Comparison of ENCODE assay signal across 14 cellular contexts in the genomic region with DNA sequence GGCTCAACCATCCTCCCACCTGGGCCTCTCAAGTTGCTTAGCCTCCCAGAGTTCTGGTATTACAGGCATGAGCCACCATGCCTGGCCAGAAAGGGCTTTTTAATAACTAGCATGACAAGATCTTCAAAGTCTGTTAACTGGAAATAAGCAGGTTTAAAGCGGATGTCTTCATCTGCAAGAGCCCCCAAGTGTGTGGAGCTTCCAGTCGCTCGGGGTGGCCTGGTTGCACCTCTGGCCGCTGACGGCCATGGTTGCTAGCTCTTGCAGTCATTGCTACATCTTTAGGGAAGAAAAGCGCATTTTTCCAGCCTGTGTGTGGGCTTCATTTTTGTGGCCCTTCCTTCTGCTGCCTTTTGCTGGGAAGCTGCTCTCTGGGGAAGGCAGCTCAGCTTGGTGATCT. TPM values are rescaled to one million over a fixed set of nuclear protein-coding genes. Genes with fewer than 3 reads are reported as not detected.
DNase-seq lines count a peak whose midpoint lies in the region; ATAC-seq, FAIRE-seq and TF ChIP-seq lines count a peak whose summit lies in the region.
"Had no signal": no experiment of that assay in that cellular context is flagged by ENCODE, and none has a peak within 500 bp of the region (broad histone marks: within the 10 kb centered on the region; RNA-seq: fewer than 3 reads in every experiment).

No MANE protein-coding gene starts in this region.

- no peaks in the 10 kb centered on the region for H3K9me3 ChIP-seq in BLaER1 treated with 17β-estradiol and CSF1 and Interleukin-3, amounts not matched to agents 10 nM and 100 nM (replicated peaks in 1 of 11)
- H3K9me3 ChIP-seq in kidney (ENCODE audit: control insufficient read depth in 1 of 2, low read length in 2 of 2), result no peaks in the 10 kb centered on the region
- H3K9me3 ChIP-seq in thyroid gland, result no peaks in the 10 kb centered on the region
- H3K9me3 ChIP-seq: A549 had no signal

- H3K36me3 Mint-ChIP-seq in activated naive CD8-positive, alpha-beta T cell treated with anti-CD3 and anti-CD28 coated beads for 36 hours, result no peaks in the 10 kb centered on the region
- peaks cover 7% of the 10 kb centered on the region for H3K36me3 Mint-ChIP-seq in activated naive CD8-positive, alpha-beta T cell treated with anti-CD3 and anti-CD28 coated beads, Interleukin-2, amount 50 U/mL, for 24 hours (ENCODE audit: low read depth)
- H3K36me3 Mint-ChIP-seq in endothelial cell (ENCODE audit: low read depth, unreplicated experiment), result peaks cover 15% of the 10 kb centered on the region
- H3K36me3 Mint-ChIP-seq: IgD-negative memory B cell had no signal

- no peaks in the 10 kb centered on the region for H3K27me3 Mint-ChIP-seq in activated naive CD8-positive, alpha-beta T cell treated with anti-CD3 and anti-CD28 coated beads for 36 hours
- no peaks in the 10 kb centered on the region for H3K27me3 Mint-ChIP-seq in activated naive CD8-positive, alpha-beta T cell treated with anti-CD3 and anti-CD28 coated beads, Interleukin-2, amount 50 U/mL, for 24 hours
- H3K27me3 Mint-ChIP-seq in endothelial cell (ENCODE audit: unreplicated experiment), result no peaks in the 10 kb centered on the region
- H3K27me3 Mint-ChIP-seq: CD4-positive, CD25-positive, alpha-beta regulatory T cell; IgD-negative memory B cell had no signal

- H3K4me2 ChIP-seq in BLaER1 treated with 17β-estradiol and CSF1 and Interleukin-3, amounts not matched to agents 10 nM and 100 nM, result peak overlapping the region in 9 of 11 experiments; percentile 83 to 98 (median 93); a peak in 18 of 22 replicates
- H3K4me2 ChIP-seq: A549 had no signal

- intact Hi-C loops in kidney (cut with DNase I), result no loop called here
- intact Hi-C loops in thyroid gland (cut with DNase I), result no loop called here

- CTCF ChIA-PET in RWPE1 (lab: Yijun Ruan, JAX), result interaction anchor here (0.6 to 2.1 kb wide), 10 partner anchors 9 to 799 kb away, joined by 3 to 11 read pairs (median 3); no protein-coding TSS in a partner anchor

- no peak overlapping the region for H3K4me3 Mint-ChIP-seq in activated naive CD8-positive, alpha-beta T cell treated with anti-CD3 and anti-CD28 coated beads for 36 hours
- H3K4me3 Mint-ChIP-seq in activated naive CD8-positive, alpha-beta T cell treated with anti-CD3 and anti-CD28 coated beads, Interleukin-2, amount 50 U/mL, for 24 hours, result no peak overlapping the region
- no peak overlapping the region for H3K4me3 Mint-ChIP-seq in endothelial cell (ENCODE audit: unreplicated experiment)

- H3K36me3 ChIP-seq in BLaER1 treated with 17β-estradiol and CSF1 and Interleukin-3, amounts not matched to agents 10 nM and 100 nM, result peaks cover 47 to 89% (median 77%) of the 10 kb centered on the region in 11 experiments
- H3K36me3 ChIP-seq in kidney (ENCODE audit: control insufficient read depth in 1 of 2, insufficient read depth in 2 of 2, low read length in 2 of 2), result peaks cover 10 to 13% of the 10 kb centered on the region in 2 donors
- H3K36me3 ChIP-seq in thyroid gland, result peaks cover 56 to 68% of the 10 kb centered on the region in 2 donors

- POLR2A ChIA-PET in RWPE1 (lab: Yijun Ruan, JAX; ENCODE audit: low non-redundant PET), result no interaction called here

- TF ChIP-seq CTCF in RWPE1 (conservative IDR thresholded peaks at IDR 0.05; ENCODE audit: low read depth) (no peak), endothelial cell (IDR thresholded peaks at IDR 0.05; ENCODE audit: unreplicated experiment) (no peak), kidney (IDR thresholded peaks at IDR 0.05; ENCODE audit: borderline replicate concordance, extremely low read depth, insufficient read depth) (no peak), thyroid gland (IDR thresholded peaks at IDR 0.05) (no peak)

- H3K27ac Mint-ChIP-seq in activated naive CD8-positive, alpha-beta T cell treated with anti-CD3 and anti-CD28 coated beads for 36 hours, result peak overlapping the region; percentile 56
- H3K27ac Mint-ChIP-seq in activated naive CD8-positive, alpha-beta T cell treated with anti-CD3 and anti-CD28 coated beads, Interleukin-2, amount 50 U/mL, for 24 hours, result no peak overlapping the region
- peak overlapping the region; percentile 75 for H3K27ac Mint-ChIP-seq in endothelial cell (ENCODE audit: unreplicated experiment)

- H4K20me1 ChIP-seq in BLaER1 treated with 17β-estradiol and CSF1 and Interleukin-3, amounts not matched to agents 10 nM and 100 nM, result peaks cover 35 to 100% (median 90%) of the 10 kb centered on the region in 11 experiments

- 93 to 94% methylated on average over 6 of the region's 6 CpGs for WGBS in thyroid gland, 2 donors

- ATAC-seq in activated naive CD8-positive, alpha-beta T cell treated with anti-CD3 and anti-CD28 coated beads, Interleukin-2, amount 50 U/mL, for 24 hours, result no peak

- no peaks in the 10 kb centered on the region for H3K4me1 Mint-ChIP-seq in activated naive CD8-positive, alpha-beta T cell treated with anti-CD3 and anti-CD28 coated beads for 36 hours
- H3K4me1 Mint-ChIP-seq in activated naive CD8-positive, alpha-beta T cell treated with anti-CD3 and anti-CD28 coated beads, Interleukin-2, amount 50 U/mL, for 24 hours, result peaks cover 2% of the 10 kb centered on the region
- H3K4me1 Mint-ChIP-seq in endothelial cell (ENCODE audit: unreplicated experiment), result no peaks in the 10 kb centered on the region

- H3K4me3 ChIP-seq in BLaER1 treated with 17β-estradiol and CSF1 and Interleukin-3, amounts not matched to agents 10 nM and 100 nM, result 0 out of 20 replicates have a peak overlapping the region, but pooled peaks of 1 of the 10 experiments have one; percentile 5
- no peak overlapping the region for H3K4me3 ChIP-seq in kidney (ENCODE audit: low read length in 2 of 2)
- H3K4me3 ChIP-seq in thyroid gland (replicated peaks in 1 of 3), result no peak overlapping the region
- H3K4me3 ChIP-seq: A549 had no signal

- no peak overlapping the region for H3K27ac ChIP-seq in BLaER1 treated with 17β-estradiol and CSF1 and Interleukin-3, amounts not matched to agents 10 nM and 100 nM
- H3K27ac ChIP-seq in RWPE1 (peak overlapping the region; percentile 13; the same call in 1 of the 2 replicates), kidney (ENCODE audit: low read depth in 2 of 2, low read length in 2 of 2) (no peak overlapping the region), thyroid gland (no peak overlapping the region)
- H3K27ac ChIP-seq: A549 had no signal

- H3K9ac ChIP-seq in BLaER1 treated with 17β-estradiol and CSF1 and Interleukin-3, amounts not matched to agents 10 nM and 100 nM, result peak overlapping the region in 5 of 11 experiments; percentile 11 to 78 (median 51); a peak in 9 of 22 replicates
- H3K9ac ChIP-seq in kidney (ENCODE audit: low read length in 2 of 2), result no peak overlapping the region

- FAIRE-seq in kidney (lab: Jason Lieb, UNC), result no peak
- no peak for FAIRE-seq in frontal cortex (lab: Jason Lieb, UNC)
- FAIRE-seq: A549 had no signal

- H3K27me3 ChIP-seq in BLaER1 treated with 17β-estradiol and CSF1 and Interleukin-3, amounts not matched to agents 10 nM and 100 nM, result no peaks in the 10 kb centered on the region
- H3K27me3 ChIP-seq in thyroid gland, result no peaks in the 10 kb centered on the region

- no peak for DNase-seq in activated naive CD8-positive, alpha-beta T cell treated with anti-CD3 and anti-CD28 coated beads for 36 hours
- no peak for DNase-seq in activated naive CD8-positive, alpha-beta T cell treated with anti-CD3 and anti-CD28 coated beads, Interleukin-2, amount 50 U/mL, for 24 hours
- DNase-seq in RWPE1 (ENCODE audit: low spot score) (no peak), endothelial cell (ENCODE audit: low spot score) (no peak), kidney (no peak), frontal cortex (ENCODE audit: low spot score in 2 of 2) (no peak), thyroid gland (no peak)
- DNase-seq: CD4-positive, CD25-positive, alpha-beta regulatory T cell; GF-D8 had no signal

- no peaks in the 10 kb centered on the region for H3K9me3 Mint-ChIP-seq in activated naive CD8-positive, alpha-beta T cell treated with anti-CD3 and anti-CD28 coated beads for 36 hours
- no peaks in the 10 kb centered on the region for H3K9me3 Mint-ChIP-seq in activated naive CD8-positive, alpha-beta T cell treated with anti-CD3 and anti-CD28 coated beads, Interleukin-2, amount 50 U/mL, for 24 hours
- H3K9me3 Mint-ChIP-seq in endothelial cell (ENCODE audit: unreplicated experiment), result no peaks in the 10 kb centered on the region
- H3K9me3 Mint-ChIP-seq: CD4-positive, CD25-positive, alpha-beta regulatory T cell; IgD-negative memory B cell had no signal

- TF ChIP-seq POLR2A in thyroid gland (IDR thresholded peaks at IDR 0.05), result no peak

- H3K4me1 ChIP-seq in BLaER1 treated with 17β-estradiol and CSF1 and Interleukin-3, amounts not matched to agents 10 nM and 100 nM, result peaks cover 66 to 82% (median 79%) of the 10 kb centered on the region in 10 experiments
- no peaks in the 10 kb centered on the region for H3K4me1 ChIP-seq in kidney (ENCODE audit: control insufficient read depth in 1 of 2, insufficient read depth in 1 of 2, low read depth in 1 of 2, low read length in 2 of 2)
- no peaks in the 10 kb centered on the region for H3K4me1 ChIP-seq in thyroid gland

RNA-seq across cellular contexts. Expression of gene ARFGAP1, which starts 7.8 kb away (rescaled TPM):
- total RNA-seq in activated naive CD8-positive, alpha-beta T cell treated with anti-CD3 and anti-CD28 coated beads for 36 hours, result 10 to 100 TPM; 62.5 to 66.6 TPM
- total RNA-seq in endothelial cell (ENCODE audit: unreplicated experiment) (106 TPM), kidney (84.3 TPM), frontal cortex (25.3 TPM), thyroid gland (10 to 100 TPM; 70.7 to 75.7 (median 72.7) TPM)
- polyA plus RNA-seq in kidney (ENCODE audit: insufficient read depth, low read depth, low replicate concordance), result 40.4 TPM

RNA-seq across cellular contexts. Expression of gene COL20A1, which starts 12.6 kb away (rescaled TPM):
- under 1 TPM in 1 of 2 experiments, not detected in 1; 0.08 TPM for total RNA-seq in activated naive CD8-positive, alpha-beta T cell treated with anti-CD3 and anti-CD28 coated beads for 36 hours
- total RNA-seq in endothelial cell (ENCODE audit: unreplicated experiment), result not detected
- not detected for total RNA-seq in kidney
- 0.58 TPM for polyA plus RNA-seq in kidney (ENCODE audit: insufficient read depth, low read depth, low replicate concordance)
- 4.1 TPM for total RNA-seq in frontal cortex
- under 1 TPM in 1 of 4 donors, not detected in 3; 0.13 TPM for total RNA-seq in thyroid gland
- polyA plus RNA-seq: BJ; CD4-positive, CD25-positive, alpha-beta regulatory T cell; IgD-negative memory B cell had no signal

RNA-seq across cellular contexts. Expression of gene NKAIN4, which starts 26.1 kb away (rescaled TPM):
- total RNA-seq in activated naive CD8-positive, alpha-beta T cell treated with anti-CD3 and anti-CD28 coated beads for 36 hours, result not detected
- total RNA-seq in endothelial cell (ENCODE audit: unreplicated experiment) (3.3 TPM), kidney (29.7 TPM), frontal cortex (14.7 TPM), thyroid gland (1 to 10 TPM in 1 of 4 donors, under 1 TPM in 2, not detected in 1; 0.45 to 5.5 (median 0.67) TPM)
- polyA plus RNA-seq in kidney (ENCODE audit: insufficient read depth, low read depth, low replicate concordance), result 107 TPM
- total RNA-seq: CD4-positive, CD25-positive, alpha-beta regulatory T cell; H4 had no signal
- polyA plus RNA-seq: BJ; CD4-positive, CD25-positive, alpha-beta regulatory T cell; IgD-negative memory B cell had no signal

RNA-seq across cellular contexts. Expression of gene BIRC7, which starts 44.7 kb away (rescaled TPM):
- under 1 TPM; 0.23 to 0.34 TPM for total RNA-seq in activated naive CD8-positive, alpha-beta T cell treated with anti-CD3 and anti-CD28 coated beads for 36 hours
- not detected for total RNA-seq in endothelial cell (ENCODE audit: unreplicated experiment)
- 4.0 TPM for total RNA-seq in kidney
- 0.30 TPM for polyA plus RNA-seq in kidney (ENCODE audit: insufficient read depth, low read depth, low replicate concordance)
- total RNA-seq in frontal cortex, result not detected
- not detected for total RNA-seq in thyroid gland
- total RNA-seq: CD4-positive, CD25-positive, alpha-beta regulatory T cell had no signal
- polyA plus RNA-seq: BJ; CD4-positive, CD25-positive, alpha-beta regulatory T cell; IgD-negative memory B cell had no signal
